1 cellular context compared by ENCODE assay signal in genomic region chr2:105744909-105745853, GRCh38.
TF ChIP-seq lines count a peak whose summit lies in the region.

Gene NCK2 (plus strand): TSS chr2:105744912. CDS start chr2:105855064, 110,152 bp downstream.

TF ChIP-seq in HepG2, 621 proteins besides CTCF, POLR2A, EP300 and RAD21 (continued from another document and continues in another):
- peak; percentile 66; the same call in 1 of the 2 replicates for TF ChIP-seq YEATS4 (CRISPR knock-in tag; IDR thresholded peaks at IDR 0.05; ENCODE audit: borderline replicate concordance)
- no peak for TF ChIP-seq PITX1 (CRISPR knock-in tag; IDR thresholded peaks at IDR 0.05)
- no peak for TF ChIP-seq SKIL (CRISPR knock-in tag; IDR thresholded peaks at IDR 0.05; ENCODE audit: borderline replicate concordance)
- TF ChIP-seq ZNF839 (CRISPR knock-in tag; IDR thresholded peaks at IDR 0.05; ENCODE audit: borderline replicate concordance): no peak
- no peak for TF ChIP-seq MXD3 (CRISPR knock-in tag; IDR thresholded peaks at IDR 0.05)
- TF ChIP-seq SMYD3 (CRISPR knock-in tag; IDR thresholded peaks at IDR 0.05): no peak
- no peak for TF ChIP-seq ZBTB26 (CRISPR knock-in tag; IDR thresholded peaks at IDR 0.05; ENCODE audit: borderline replicate concordance)
- TF ChIP-seq ETS1 (CRISPR knock-in tag; IDR thresholded peaks at IDR 0.05): no peak
- no peak for TF ChIP-seq TBP (CRISPR knock-in tag; IDR thresholded peaks at IDR 0.05)
- no peak for TF ChIP-seq ZNF354B (CRISPR knock-in tag; IDR thresholded peaks at IDR 0.05)
- TF ChIP-seq AGO2 (optimal IDR thresholded peaks at IDR 0.05; ENCODE audit: low read depth, low read length): peak; percentile 39
- no peak for TF ChIP-seq ZNF614 (CRISPR knock-in tag; IDR thresholded peaks at IDR 0.05; ENCODE audit: borderline replicate concordance)
- TF ChIP-seq PATZ1 (CRISPR knock-in tag; IDR thresholded peaks at IDR 0.05): peak; percentile 69
- no peak for TF ChIP-seq ZNF318 (CRISPR knock-in tag; IDR thresholded peaks at IDR 0.05)
- TF ChIP-seq DR1 (CRISPR knock-in tag; IDR thresholded peaks at IDR 0.05): no peak
- no peak for TF ChIP-seq GTF2F1 (IDR thresholded peaks at IDR 0.05; ENCODE audit: low read length)
- TF ChIP-seq ZNF292 (CRISPR knock-in tag; IDR thresholded peaks at IDR 0.05; ENCODE audit: borderline replicate concordance, low read depth): no peak
- no peak for TF ChIP-seq ZNF460 (CRISPR knock-in tag; IDR thresholded peaks at IDR 0.05; ENCODE audit: borderline replicate concordance)
- TF ChIP-seq ZSCAN29 (CRISPR knock-in tag; conservative IDR thresholded peaks at IDR 0.05): no peak
- TF ChIP-seq ZNF674 (CRISPR knock-in tag; IDR thresholded peaks at IDR 0.05; ENCODE audit: low read depth): no peak
- no peak for TF ChIP-seq ZNF572 (CRISPR knock-in tag; IDR thresholded peaks at IDR 0.05)
- TF ChIP-seq TOPORS (CRISPR knock-in tag; IDR thresholded peaks at IDR 0.05): no peak
- no peak for TF ChIP-seq ZNF570 (CRISPR knock-in tag; IDR thresholded peaks at IDR 0.05; ENCODE audit: borderline replicate concordance)
- TF ChIP-seq GPN1 (CRISPR knock-in tag; IDR thresholded peaks at IDR 0.05; ENCODE audit: borderline replicate concordance): no peak
- TF ChIP-seq NR0B2 (CRISPR knock-in tag; IDR thresholded peaks at IDR 0.05): no peak
- TF ChIP-seq YY1 (IDR thresholded peaks at IDR 0.05; ENCODE audit: insufficient read depth, insufficient replicate concordance, low read depth, low read length): peak; percentile 16
- no peak for TF ChIP-seq THAP11 (CRISPR knock-in tag; IDR thresholded peaks at IDR 0.05)
- no peak for TF ChIP-seq MLLT10 (CRISPR knock-in tag; IDR thresholded peaks at IDR 0.05)
- no peak for TF ChIP-seq ZNF567 (CRISPR knock-in tag; IDR thresholded peaks at IDR 0.05; ENCODE audit: borderline replicate concordance)
- no peak for TF ChIP-seq KLF13 (CRISPR knock-in tag; IDR thresholded peaks at IDR 0.05)
- TF ChIP-seq ZSCAN20 (CRISPR knock-in tag; IDR thresholded peaks at IDR 0.05; ENCODE audit: borderline replicate concordance): peak; percentile 48; the same call in 1 of the 2 replicates
- peak; percentile 64 for TF ChIP-seq ASH2L (IDR thresholded peaks at IDR 0.05; ENCODE audit: insufficient read length, low read depth, low read length)
- 0 out of 2 replicates have a peak, but pooled peaks have one; percentile 30 for TF ChIP-seq ZNF615 (CRISPR knock-in tag; IDR thresholded peaks at IDR 0.05; ENCODE audit: borderline replicate concordance)
- TF ChIP-seq DMAP1 (CRISPR knock-in tag; IDR thresholded peaks at IDR 0.05): no peak
- TF ChIP-seq ZNF274 (CRISPR knock-in tag; IDR thresholded peaks at IDR 0.05): peak; percentile 29; the same call in 1 of the 2 replicates
- TF ChIP-seq MZF1 (CRISPR knock-in tag; IDR thresholded peaks at IDR 0.05; ENCODE audit: borderline replicate concordance): no peak
- no peak for TF ChIP-seq ZNF275 (CRISPR knock-in tag; IDR thresholded peaks at IDR 0.05; ENCODE audit: borderline replicate concordance)
- TF ChIP-seq ARNT2 (CRISPR knock-in tag; IDR thresholded peaks at IDR 0.05; ENCODE audit: low read depth): 0 out of 2 replicates have a peak, but pooled peaks have one; percentile 38
- TF ChIP-seq ZNF552 (CRISPR knock-in tag; IDR thresholded peaks at IDR 0.05; ENCODE audit: borderline replicate concordance): no peak
- TF ChIP-seq ZNF251 (CRISPR knock-in tag; IDR thresholded peaks at IDR 0.05): no peak
- TF ChIP-seq SIN3A (IDR thresholded peaks at IDR 0.05; ENCODE audit: borderline replicate concordance, low read depth, low read length): 0 out of 2 replicates have a peak, but pooled peaks have one; percentile 21
- TF ChIP-seq ZNF510 (CRISPR knock-in tag; IDR thresholded peaks at IDR 0.05; ENCODE audit: low read depth): no peak
- TF ChIP-seq HOXA3 (CRISPR knock-in tag; IDR thresholded peaks at IDR 0.05): peak; percentile 19; the same call in 1 of the 2 replicates
- no peak; the same call in 1 of the 2 replicates for TF ChIP-seq MAX (IDR thresholded peaks at IDR 0.05)
- TF ChIP-seq ZMAT3 (CRISPR knock-in tag; conservative IDR thresholded peaks at IDR 0.05): no peak
- no peak for TF ChIP-seq KLF9 (CRISPR knock-in tag; IDR thresholded peaks at IDR 0.05; ENCODE audit: low read depth)
- no peak for TF ChIP-seq THAP7 (CRISPR knock-in tag; IDR thresholded peaks at IDR 0.05)
- no peak for TF ChIP-seq JUND (CRISPR knock-in tag; IDR thresholded peaks at IDR 0.05)
- no peak for TF ChIP-seq ZNF326 (CRISPR knock-in tag; IDR thresholded peaks at IDR 0.05; ENCODE audit: borderline replicate concordance)
- TF ChIP-seq ZNF549 (CRISPR knock-in tag; IDR thresholded peaks at IDR 0.05): no peak
- TF ChIP-seq RELA (CRISPR knock-in tag; IDR thresholded peaks at IDR 0.05): peak; percentile 35; the same call in 1 of the 2 replicates
